8 cellular contexts compared by ENCODE assay signal in genomic region chr12:95117178-95117599, GRCh38. TPM values are rescaled to one million over a fixed set of nuclear protein-coding genes. Genes with fewer than 3 reads are reported as not detected.
DNase-seq lines count a peak whose midpoint lies in the region; ATAC-seq, FAIRE-seq and TF ChIP-seq lines count a peak whose summit lies in the region.

No MANE protein-coding gene starts in this region.

- no peaks in the 10 kb centered on the region for H3K4me1 Mint-ChIP-seq in CD8-positive, alpha-beta T cell (ENCODE audit: low read depth)
- peaks cover 0 to 7% (median 0%) of the 10 kb centered on the region in 7 donors for H3K4me1 Mint-ChIP-seq in naive thymus-derived CD4-positive, alpha-beta T cell

- no peaks in the 10 kb centered on the region for H3K36me3 ChIP-seq in CD8-positive, alpha-beta T cell (ENCODE audit: insufficient read depth, low read length)
- no peaks in the 10 kb centered on the region for H3K36me3 ChIP-seq in naive thymus-derived CD4-positive, alpha-beta T cell (ENCODE audit: control insufficient read depth in 2 of 3, insufficient read depth in 3 of 3, low read length in 3 of 3)

- intact Hi-C loops in CD8-positive, alpha-beta T cell (cut with DNase I, micrococcal nuclease), result loop anchor here (1.0 to 5.0 kb wide), 6 partner anchors 100 to 882 kb away; partner anchors contain the start of genes FGD6 (in 2 of the 2), VEZT (in 2 of the 2) and METAP2 (in 1 of the 2)
- intact Hi-C loops in naive thymus-derived CD4-positive, alpha-beta T cell (cut with micrococcal nuclease), result loop anchor here (1.0 to 5.0 kb wide), 6 partner anchors 100 to 881 kb away; partner anchors contain the start of genes FGD6 (in 2 of the 2), VEZT (in 2 of the 2) and METAP2 (in 1 of the 2)

- no peak overlapping the region for H3K4me3 ChIP-seq in CD8-positive, alpha-beta T cell (ENCODE audit: low read depth, low read length)
- H3K4me3 ChIP-seq in naive thymus-derived CD4-positive, alpha-beta T cell (ENCODE audit: low read length), result no peak overlapping the region

- no peaks in the 10 kb centered on the region for H3K9me3 ChIP-seq in CD8-positive, alpha-beta T cell (ENCODE audit: low read length)
- no peaks in the 10 kb centered on the region for H3K9me3 ChIP-seq in naive thymus-derived CD4-positive, alpha-beta T cell (ENCODE audit: control insufficient read depth in 2 of 3, low read length in 3 of 3)

- TF ChIP-seq CTCF in CD8-positive, alpha-beta T cell (IDR thresholded peaks at IDR 0.05), result peak; percentile 75

- TF ChIP-seq POLR2A in erythroblast (IDR thresholded peaks at IDR 0.05; ENCODE audit: low read length), result no peak

- POLR2A ChIA-PET in CD8-positive, alpha-beta T cell (lab: Charles Lee), result interaction anchor here (0.5 kb wide), 1 partner anchor 445 kb away, joined by 4 read pairs; no protein-coding TSS in a partner anchor
- POLR2A ChIA-PET in naive thymus-derived CD4-positive, alpha-beta T cell (lab: Charles Lee), result interaction anchor here (1.1 kb wide), 1 partner anchor 100 kb away, joined by 5 read pairs; the partner anchor contains the start of genes FGD6 and VEZT

- peak; percentile 21 to 68 (median 65) for DNase-seq in CD8-positive, alpha-beta T cell
- DNase-seq in HTR-8/SVneo (ENCODE audit: insufficient read length, low spot score) (peak; percentile 68), NOMO-1 treated with dmso at 0.1 percent for 144 hours (lab: John Stamatoyannopoulos, UW; ENCODE audit: unreplicated experiment) (peak; percentile 29), erythroblast (lab: John Stamatoyannopoulos, UW) (peak; percentile 75 to 87), stromal cell of bone marrow (ENCODE audit: low read depth) (peak; percentile 51)
- DNase-seq in activated CD8-positive, alpha-beta memory T cell treated with anti-CD3 and anti-CD28 coated beads, Interleukin-2, amount 50 U/mL, for 4 hours, result peak; percentile 57
- DNase-seq in naive thymus-derived CD4-positive, alpha-beta T cell, result peak; percentile 16 to 77 (median 67)

- no peak overlapping the region for H3K4me3 Mint-ChIP-seq in CD8-positive, alpha-beta T cell
- no peak overlapping the region for H3K4me3 Mint-ChIP-seq in naive thymus-derived CD4-positive, alpha-beta T cell

- FAIRE-seq in HTR-8/SVneo (lab: Jason Lieb, UNC), result no peak

- H3K4me1 ChIP-seq in CD8-positive, alpha-beta T cell (ENCODE audit: insufficient read depth, low read length), result no peaks in the 10 kb centered on the region
- H3K4me1 ChIP-seq in naive thymus-derived CD4-positive, alpha-beta T cell (ENCODE audit: control insufficient read depth in 2 of 2, insufficient read depth in 2 of 2, low read length in 2 of 2), result no peaks in the 10 kb centered on the region

- no peak overlapping the region for H3K27ac Mint-ChIP-seq in CD8-positive, alpha-beta T cell
- no peak overlapping the region for H3K27ac Mint-ChIP-seq in naive thymus-derived CD4-positive, alpha-beta T cell

- peak; percentile 83 for ATAC-seq in CD8-positive, alpha-beta T cell
- ATAC-seq in GM19351 (IDR thresholded peaks at IDR 0.05; ENCODE audit: unreplicated experiment), result peak; percentile 78
- peak; percentile 87 for ATAC-seq in naive thymus-derived CD4-positive, alpha-beta T cell

- CTCF ChIA-PET in CD8-positive, alpha-beta T cell (lab: Charles Lee), result interaction anchor here (0.6 to 4.1 kb wide), 20 partner anchors 9 to 545 kb away, joined by 3 to 103 read pairs (median 4); no protein-coding TSS in a partner anchor
- CTCF ChIA-PET in naive thymus-derived CD4-positive, alpha-beta T cell (lab: Charles Lee), result interaction anchor here (0.6 to 3.8 kb wide), 9 partner anchors 9 to 1399 kb away, joined by 3 to 68 read pairs (median 3); partner anchors contain the start of genes FGD6 and VEZT

- no peak overlapping the region for H3K27ac ChIP-seq in CD8-positive, alpha-beta T cell (ENCODE audit: low read depth, low read length)
- H3K27ac ChIP-seq in naive thymus-derived CD4-positive, alpha-beta T cell (ENCODE audit: low read depth, low read length), result no peak overlapping the region

- no peaks in the 10 kb centered on the region for H3K9me3 Mint-ChIP-seq in CD8-positive, alpha-beta T cell
- no peaks in the 10 kb centered on the region for H3K9me3 Mint-ChIP-seq in naive thymus-derived CD4-positive, alpha-beta T cell

- H3K27me3 ChIP-seq in CD8-positive, alpha-beta T cell (ENCODE audit: insufficient read depth, low read length), result no peaks in the 10 kb centered on the region
- no peaks in the 10 kb centered on the region for H3K27me3 ChIP-seq in naive thymus-derived CD4-positive, alpha-beta T cell (ENCODE audit: control insufficient read depth in 2 of 2, insufficient read depth in 2 of 2, low read length in 2 of 2)

- no peaks in the 10 kb centered on the region for H3K36me3 Mint-ChIP-seq in CD8-positive, alpha-beta T cell
- H3K36me3 Mint-ChIP-seq in naive thymus-derived CD4-positive, alpha-beta T cell, result no peaks in the 10 kb centered on the region

- no peaks in the 10 kb centered on the region for H3K27me3 Mint-ChIP-seq in CD8-positive, alpha-beta T cell (ENCODE audit: low read depth)
- no peaks in the 10 kb centered on the region for H3K27me3 Mint-ChIP-seq in naive thymus-derived CD4-positive, alpha-beta T cell

RNA-seq across cellular contexts. Expression of gene NR2C1, which starts 43.8 kb away (rescaled TPM):
- total RNA-seq in CD8-positive, alpha-beta T cell, result 10 to 100 TPM; 40.7 to 49.2 TPM
- total RNA-seq in naive thymus-derived CD4-positive, alpha-beta T cell, result 10 to 100 TPM; 30.5 to 66.8 (median 58.7) TPM
- polyA plus RNA-seq in naive thymus-derived CD4-positive, alpha-beta T cell, result 10 to 100 TPM; 12.5 to 15.9 TPM

Comparison
In these comparisons a context has a peak if more than half of its experiments do, and no peak if none do; other contexts are left out.
1. DNase-seq: peak in every context shown above with its lines; median percentile 81 in erythroblast; 68 in HTR-8/SVneo; 67 in naive thymus-derived CD4-positive, alpha-beta T cell; 65 in CD8-positive, alpha-beta T cell; 57 in activated CD8-positive, alpha-beta memory T cell treated with anti-CD3 and anti-CD28 coated beads, Interleukin-2, amount 50 U/mL, for 4 hours; 51 in stromal cell of bone marrow; 29 in NOMO-1 treated with dmso at 0.1 percent for 144 hours.